ENCODE assay signal across 15 cellular contexts in the genomic region with DNA sequence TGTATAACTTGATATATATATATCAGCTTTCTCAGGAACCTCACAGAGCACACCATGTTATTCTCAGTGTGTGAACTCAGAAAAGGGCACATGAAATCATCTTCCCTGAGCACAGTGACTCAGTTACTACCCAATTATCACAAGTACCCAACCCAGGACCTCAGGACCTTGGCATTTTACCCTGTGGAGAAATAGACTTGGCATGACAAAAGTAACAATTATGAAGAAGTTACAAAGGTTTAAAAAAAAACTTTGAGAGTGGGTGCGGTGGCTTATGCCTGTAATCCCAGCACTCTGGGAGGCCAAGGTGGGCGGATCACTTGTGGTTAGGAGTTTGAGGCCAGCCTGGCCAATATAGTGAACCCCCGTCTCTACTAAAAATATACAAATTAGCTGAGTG. TPM values are rescaled to one million over a fixed set of nuclear protein-coding genes. Genes with fewer than 3 reads are reported as not detected.
"Had no signal": no experiment of that assay in that cellular context is flagged by ENCODE, and none has a peak within 500 bp of the region (broad histone marks: within the 10 kb centered on the region; RNA-seq: fewer than 3 reads in every experiment).

No MANE protein-coding gene starts in this region.

- ATAC-seq: activated CD4-positive, alpha-beta T cell treated with anti-CD3 and anti-CD28 coated beads for 36 hours; lower lobe of right lung; right cardiac atrium; upper lobe of right lung had no signal

- H3K4me3 ChIP-seq: lower lobe of right lung, spleen, upper lobe of right lung had no signal

- H3K27ac ChIP-seq: lower lobe of right lung, spleen, upper lobe of right lung, WERI-Rb-1 had no signal

- H3K4me1 ChIP-seq: upper lobe of right lung had no signal

- H3K36me3 ChIP-seq: lower lobe of right lung, spleen, upper lobe of right lung, WERI-Rb-1 had no signal

- H3K9me3 ChIP-seq: lower lobe of right lung, spleen, upper lobe of right lung had no signal

- DNase-seq: activated CD4-positive, alpha-beta memory T cell treated with anti-CD3 and anti-CD28 coated beads, Interleukin-2, amount 10 ng/mL, durations not matched to agents 7 days and 5 days; activated CD4-positive, alpha-beta T cell treated with anti-CD3 and anti-CD28 coated beads for 36 hours; activated naive CD4-positive, alpha-beta T cell; hypothalamus; lower lobe of right lung; naive B cell; posterior cingulate gyrus; right cardiac atrium; spleen; stimulated activated CD4-positive, alpha-beta T cell treated with anti-CD3 and anti-CD28 coated beads, Interleukin-1b, Interleukin-23, amount 100 ng/mL, for 48 hours; stimulated activated naive CD4-positive, alpha-beta T cell; T-helper 9 cell; upper lobe of right lung; WERI-Rb-1 had no signal

- H3K27me3 ChIP-seq: spleen, upper lobe of right lung had no signal

RNA-seq across cellular contexts. Expression of a gene that starts 52.4 kb away (rescaled TPM):
- total RNA-seq: activated CD4-positive, alpha-beta memory T cell treated with anti-CD3 and anti-CD28 coated beads, Interleukin-2, amount 10 ng/mL, durations not matched to agents 7 days and 5 days; activated CD4-positive, alpha-beta T cell treated with anti-CD3 and anti-CD28 coated beads for 36 hours; cardiac septum; lower lobe of right lung; spleen; upper lobe of right lung had no signal
- polyA plus RNA-seq: spleen had no signal
